1 cellular context compared by ENCODE assay signal in genomic region chr12:50110762-50111416, GRCh38.
TF ChIP-seq lines count a peak whose summit lies in the region.

No MANE protein-coding gene starts in this region.

TF ChIP-seq in HepG2, 621 proteins besides CTCF, POLR2A, EP300 and RAD21 (continued from another document and continues in another):
- TF ChIP-seq HNF1A (IDR thresholded peaks at IDR 0.05; ENCODE audit: low read depth) (no peak), HNF1A (CRISPR knock-in tag; IDR thresholded peaks at IDR 0.05; ENCODE audit: borderline replicate concordance) (no peak), HNRNPH1 (optimal IDR thresholded peaks at IDR 0.05; ENCODE audit: low read depth, low read length) (no peak), FOXK1 (CRISPR knock-in tag; IDR thresholded peaks at IDR 0.05; ENCODE audit: borderline replicate concordance, low read depth) (no peak), SMARCE1 (IDR thresholded peaks at IDR 0.05; ENCODE audit: borderline replicate concordance) (no peak), ZNF556 (CRISPR knock-in tag; IDR thresholded peaks at IDR 0.05; ENCODE audit: borderline replicate concordance) (no peak), ZNF407 (CRISPR knock-in tag; IDR thresholded peaks at IDR 0.05; ENCODE audit: not compliant biosample characterization) (no peak), IKZF1 (IDR thresholded peaks at IDR 0.05) (no peak), FOXK2 (IDR thresholded peaks at IDR 0.05) (no peak), ZNF414 (CRISPR knock-in tag; IDR thresholded peaks at IDR 0.05) (no peak), NR2F1 (CRISPR knock-in tag; IDR thresholded peaks at IDR 0.05) (peak in 1 of 2 experiments; percentile 30; a peak in 1 of 4 replicates), ZBTB7A (CRISPR knock-in tag; IDR thresholded peaks at IDR 0.05) (0 out of 2 replicates have a peak, but pooled peaks have one; percentile 42), ZNF550 (CRISPR knock-in tag; IDR thresholded peaks at IDR 0.05; ENCODE audit: borderline replicate concordance) (no peak), GMEB1 (CRISPR knock-in tag; IDR thresholded peaks at IDR 0.05; ENCODE audit: borderline replicate concordance) (no peak), SMARCC2 (IDR thresholded peaks at IDR 0.05) (no peak), ZNF12 (CRISPR knock-in tag; IDR thresholded peaks at IDR 0.05) (no peak), KLF9 (CRISPR knock-in tag; IDR thresholded peaks at IDR 0.05; ENCODE audit: low read depth) (no peak), NFKB2 (CRISPR knock-in tag; IDR thresholded peaks at IDR 0.05; ENCODE audit: borderline replicate concordance) (0 out of 2 replicates have a peak, but pooled peaks have one; percentile 15), ZNF530 (CRISPR knock-in tag; IDR thresholded peaks at IDR 0.05; ENCODE audit: low read depth) (no peak), NFKBIZ (CRISPR knock-in tag; IDR thresholded peaks at IDR 0.05) (0 out of 2 replicates have a peak, but pooled peaks have one; percentile 18), ZNF891 (CRISPR knock-in tag; IDR thresholded peaks at IDR 0.05) (no peak), AKAP8 (CRISPR knock-in tag; IDR thresholded peaks at IDR 0.05) (no peak), ZNF770 (CRISPR knock-in tag; IDR thresholded peaks at IDR 0.05) (no peak), KDM5B (CRISPR knock-in tag; IDR thresholded peaks at IDR 0.05; ENCODE audit: borderline replicate concordance) (0 out of 2 replicates have a peak, but pooled peaks have one; percentile 14), DBP (CRISPR knock-in tag; IDR thresholded peaks at IDR 0.05; ENCODE audit: not compliant biosample characterization) (no peak), ZNF337 (CRISPR knock-in tag; IDR thresholded peaks at IDR 0.05; ENCODE audit: borderline replicate concordance, low read depth) (no peak), ZNF83 (CRISPR knock-in tag; IDR thresholded peaks at IDR 0.05; ENCODE audit: borderline replicate concordance) (no peak), ZNF282 (IDR thresholded peaks at IDR 0.05; ENCODE audit: partially characterized antibody) (no peak), E2F1 (CRISPR knock-in tag; IDR thresholded peaks at IDR 0.05) (no peak), ZNF484 (CRISPR knock-in tag; IDR thresholded peaks at IDR 0.05; ENCODE audit: borderline replicate concordance, low read depth) (no peak), MAFF (IDR thresholded peaks at IDR 0.05; ENCODE audit: low read depth, low read length) (no peak), KDM5A (IDR thresholded peaks at IDR 0.05; ENCODE audit: borderline replicate concordance, low read length) (no peak), HCFC1 (IDR thresholded peaks at IDR 0.05; ENCODE audit: low read depth, low read length) (no peak), ZFY (CRISPR knock-in tag; IDR thresholded peaks at IDR 0.05) (peak; percentile 62), KLF11 (CRISPR knock-in tag; IDR thresholded peaks at IDR 0.05) (no peak), NFRKB (IDR thresholded peaks at IDR 0.05) (no peak), ZNF720 (CRISPR knock-in tag; IDR thresholded peaks at IDR 0.05) (no peak), ZSCAN21 (CRISPR knock-in tag; IDR thresholded peaks at IDR 0.05; ENCODE audit: borderline replicate concordance) (no peak), ERF (CRISPR knock-in tag; IDR thresholded peaks at IDR 0.05) (no peak), SP140L (CRISPR knock-in tag; IDR thresholded peaks at IDR 0.05; ENCODE audit: borderline replicate concordance) (no peak), ZNF224 (CRISPR knock-in tag; IDR thresholded peaks at IDR 0.05) (no peak), ZBTB20 (CRISPR knock-in tag; IDR thresholded peaks at IDR 0.05; ENCODE audit: borderline replicate concordance, low read depth) (no peak; the same call in 1 of the 2 replicates), SALL1 (CRISPR knock-in tag; IDR thresholded peaks at IDR 0.05) (no peak), MXI1 (IDR thresholded peaks at IDR 0.05; ENCODE audit: borderline replicate concordance, low read depth, low read length) (no peak), SNAPC2 (CRISPR knock-in tag; IDR thresholded peaks at IDR 0.05) (no peak), MEF2D (CRISPR knock-in tag; IDR thresholded peaks at IDR 0.05) (peak; percentile 66; the same call in 1 of the 2 replicates), ZNF333 (CRISPR knock-in tag; IDR thresholded peaks at IDR 0.05; ENCODE audit: borderline replicate concordance) (no peak), EED (CRISPR knock-in tag; IDR thresholded peaks at IDR 0.05) (no peak), RFX1 (IDR thresholded peaks at IDR 0.05) (no peak), CREM (IDR thresholded peaks at IDR 0.05) (no peak), CREM (CRISPR knock-in tag; IDR thresholded peaks at IDR 0.05) (no peak), SIN3A (IDR thresholded peaks at IDR 0.05; ENCODE audit: borderline replicate concordance, low read depth, low read length) (no peak)
